ENCODE assay signal across 17 cellular contexts in the genomic region with DNA sequence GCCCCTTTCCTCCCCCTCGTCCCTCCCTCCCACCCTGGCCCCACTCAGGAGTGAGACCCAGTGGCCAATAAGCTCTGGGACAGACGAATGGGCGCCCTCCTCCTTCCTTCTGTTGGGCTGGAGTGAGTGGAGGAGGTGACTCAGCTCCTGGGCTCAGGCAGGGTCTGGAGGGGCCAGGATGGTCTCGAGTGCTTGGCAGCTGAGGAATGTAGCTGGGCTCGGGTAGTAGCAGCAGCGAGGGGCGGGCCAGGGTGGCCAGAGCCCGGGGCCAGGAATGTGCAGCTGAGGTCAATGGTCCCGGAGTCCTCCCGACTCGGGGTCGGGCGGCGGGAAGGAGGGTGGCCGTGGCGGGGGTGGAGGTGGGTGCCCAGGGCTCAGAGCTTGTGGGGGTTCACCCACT. TPM values are rescaled to one million over a fixed set of nuclear protein-coding genes. Genes with fewer than 3 reads are reported as not detected.
DNase-seq lines count a peak whose midpoint lies in the region; ATAC-seq and TF ChIP-seq lines count a peak whose summit lies in the region.
"Had no signal": no experiment of that assay in that cellular context is flagged by ENCODE, and none has a peak within 500 bp of the region (broad histone marks: within the 10 kb centered on the region; RNA-seq: fewer than 3 reads in every experiment).

No MANE protein-coding gene starts in this region.

- H3K4me3 ChIP-seq in SJSA1 (no peak overlapping the region), fibroblast of villous mesenchyme (ENCODE audit: low read depth, low read length) (no peak overlapping the region), esophagus squamous epithelium (no peak overlapping the region)
- H3K4me3 ChIP-seq: breast epithelium, neural progenitor cell had no signal

- H3K4me1 ChIP-seq in SJSA1 (replicated peaks), result peaks cover 24% of the 10 kb centered on the region
- H3K4me1 ChIP-seq in esophagus squamous epithelium, result peaks cover 0 to 22% (median 8%) of the 10 kb centered on the region in 3 donors
- H3K4me1 ChIP-seq: breast epithelium had no signal

- 53% methylated on average over 3 of the region's 16 CpGs; no CpG with 5 or more reads in 1 of the 2 donors for WGBS in esophagus squamous epithelium, 2 donors

- H3K36me3 ChIP-seq in SJSA1, result peaks cover 42% of the 10 kb centered on the region
- H3K36me3 ChIP-seq in esophagus squamous epithelium, result peaks cover 7 to 53% (median 16%) of the 10 kb centered on the region in 3 donors
- H3K36me3 ChIP-seq: breast epithelium, neural progenitor cell had no signal

- H3K27ac ChIP-seq in SJSA1 (no peak overlapping the region; the same call in 1 of the 2 replicates), esophagus squamous epithelium (no peak overlapping the region)
- H3K27ac ChIP-seq: breast epithelium, foreskin keratinocyte, neural progenitor cell had no signal

- peak; percentile 96 for DNase-seq in ELF-1 (ENCODE audit: low read depth, low spot score)
- DNase-seq in SJSA1 (ENCODE audit: low read depth in 1 of 2, low spot score in 2 of 2), result peak; percentile 35 to 77
- DNase-seq in fibroblast of villous mesenchyme (ENCODE audit: low read depth), result peak; percentile 64
- peak; percentile 65 for DNase-seq in renal cortical epithelial cell (ENCODE audit: low read depth)
- DNase-seq in HuH-7.5 (ENCODE audit: low spot score), result no peak
- no peak for DNase-seq in NCI-H2196 treated with DMSO at 0.1 percent for 48 hours (lab: John Stamatoyannopoulos, UW; ENCODE audit: unreplicated experiment)
- DNase-seq in esophagus squamous epithelium (lab: John Stamatoyannopoulos, UW), result no peak
- DNase-seq: activated CD4-positive, alpha-beta T cell treated with anti-CD3 and anti-CD28 coated beads, Interleukin-2, amount 10 ng/mL, durations not matched to agents 24 days and 14 days; activated naive CD4-positive, alpha-beta T cell treated with anti-CD3 and anti-CD28 coated beads, Interleukin-2, amount 10 ng/mL, durations not matched to agents 7 days and 5 days; effector CD4-positive, alpha-beta T cell; foreskin keratinocyte; HCEC 1CT; NCI-H1092 treated with DMSO at 0.1 percent for 48 hours; PC-3 had no signal

- no peak for ATAC-seq in GM21360 (IDR thresholded peaks at IDR 0.05; ENCODE audit: unreplicated experiment)
- ATAC-seq: foreskin keratinocyte, PC-3 had no signal

- no peaks in the 10 kb centered on the region for H3K27me3 ChIP-seq in SJSA1 (replicated peaks)
- no peaks in the 10 kb centered on the region for H3K27me3 ChIP-seq in esophagus squamous epithelium
- H3K27me3 ChIP-seq: foreskin keratinocyte, neural progenitor cell had no signal

- intact Hi-C loops in esophagus squamous epithelium (cut with DNase I), result loop anchor here (5.0 kb wide), 1 partner anchor 129 kb away; no protein-coding TSS in a partner anchor

- no peak for TF ChIP-seq POLR2A in esophagus squamous epithelium (IDR thresholded peaks at IDR 0.05)

- no peaks in the 10 kb centered on the region for H3K9me3 ChIP-seq in SJSA1 (replicated peaks)
- no peaks in the 10 kb centered on the region for H3K9me3 ChIP-seq in esophagus squamous epithelium
- H3K9me3 ChIP-seq: breast epithelium had no signal

- no peak for TF ChIP-seq CTCF in fibroblast of villous mesenchyme (IDR thresholded peaks at IDR 0.05; ENCODE audit: insufficient read depth, low read depth, low read length)
- TF ChIP-seq CTCF in esophagus squamous epithelium (IDR thresholded peaks at IDR 0.05), result no peak

RNA-seq across cellular contexts. Expression of gene G6PD, which starts 15.0 kb away (rescaled TPM):
- total RNA-seq in SJSA1 (2014; rRNA removed; shearing (Covaris generic)), result 32.6 and 52.7 TPM in 2 replicates
- total RNA-seq in fibroblast of villous mesenchyme (95.7 and 128 TPM in 2 replicates), renal cortical epithelial cell (30.6 and 152 TPM in 2 replicates), esophagus squamous epithelium (100 to 1,000 TPM in 1 of 4 donors, 10 to 100 TPM in 3; 46.5 to 180 (median 79.9) TPM)

RNA-seq across cellular contexts. Expression of gene FAM3A, which starts 15.6 kb away (rescaled TPM):
- 19.6 and 28.8 TPM in 2 replicates for total RNA-seq in SJSA1 (2014; rRNA removed; shearing (Covaris generic))
- total RNA-seq in fibroblast of villous mesenchyme (23.5 and 24.6 TPM in 2 replicates), renal cortical epithelial cell (16.5 and 42.0 TPM in 2 replicates), esophagus squamous epithelium (10 to 100 TPM; 30.5 to 50.8 (median 40.9) TPM)

RNA-seq across cellular contexts. Expression of gene IKBKG, which starts 15.8 kb away (rescaled TPM):
- 20.6 and 24.2 TPM in 2 replicates for total RNA-seq in SJSA1 (2014; rRNA removed; shearing (Covaris generic))
- total RNA-seq in fibroblast of villous mesenchyme (13.0 and 19.3 TPM in 2 replicates), renal cortical epithelial cell (14.9 and 17.9 TPM in 2 replicates), esophagus squamous epithelium (10 to 100 TPM in 3 of 4 donors, 1 to 10 TPM in 1; 9.9 to 14.7 (median 12.6) TPM)

RNA-seq across cellular contexts. Expression of gene SLC10A3, which starts 41.2 kb away (rescaled TPM):
- total RNA-seq in SJSA1 (2014; rRNA removed; shearing (Covaris generic)), result 10.1 and 19.9 TPM in 2 replicates
- total RNA-seq in fibroblast of villous mesenchyme, result 27.7 and 31.5 TPM in 2 replicates
- 10.9 and 47.0 TPM in 2 replicates for total RNA-seq in renal cortical epithelial cell
- total RNA-seq in esophagus squamous epithelium, result 10 to 100 TPM; 26.1 to 38.5 (median 29.5) TPM

RNA-seq across cellular contexts. Expression of gene UBL4A, which starts 45.2 kb away (rescaled TPM):
- total RNA-seq in SJSA1 (2014; rRNA removed; shearing (Covaris generic)), result 23.7 and 39.1 TPM in 2 replicates
- total RNA-seq in fibroblast of villous mesenchyme (31.9 and 32.0 TPM in 2 replicates), renal cortical epithelial cell (48.8 and 65.8 TPM in 2 replicates), esophagus squamous epithelium (10 to 100 TPM; 32.9 to 41.1 (median 38.2) TPM)

Comparison
In these comparisons a context has a peak if more than half of its experiments do, and no peak if none do; other contexts are left out.
1. DNase-seq: peak in ELF-1 (single experiment), SJSA1 (2 of 2), fibroblast of villous mesenchyme (single experiment) and renal cortical epithelial cell (single experiment); none in HuH-7.5 (single experiment), NCI-H2196 treated with DMSO at 0.1 percent for 48 hours (single experiment) and esophagus squamous epithelium (single experiment).